In genomic region chr11:123211134-123211879, GRCh38 we compare ENCODE assay signal across 30 cellular contexts. TPM values are rescaled to one million over a fixed set of nuclear protein-coding genes. Genes with fewer than 3 reads are reported as not detected.
DNase-seq lines count a peak whose midpoint lies in the region; ATAC-seq and TF ChIP-seq lines count a peak whose summit lies in the region.
"Had no signal": no experiment of that assay in that cellular context is flagged by ENCODE, and none has a peak within 500 bp of the region (broad histone marks: within the 10 kb centered on the region; RNA-seq: fewer than 3 reads in every experiment).

No MANE protein-coding gene starts in this region.

- H3K4me2 ChIP-seq in mammary epithelial cell (ENCODE audit: insufficient read depth, low read depth, low read length), result no peak overlapping the region
- H3K4me2 ChIP-seq: A549, BLaER1 had no signal

- H3K4me1 Mint-ChIP-seq in MCF 10A (ENCODE audit: insufficient read depth, unreplicated experiment), result peaks cover 11% of the 10 kb centered on the region
- no peaks in the 10 kb centered on the region for H3K4me1 Mint-ChIP-seq in activated CD4-positive, alpha-beta T cell treated with anti-CD3 and anti-CD28 coated beads for 36 hours
- peaks cover 22% of the 10 kb centered on the region for H3K4me1 Mint-ChIP-seq in mesothelial cell of epicardium
- H3K4me1 Mint-ChIP-seq: stimulated activated naive CD8-positive, alpha-beta T cell treated with anti-CD3 and anti-CD28 coated beads, Interleukin-15, amount 100 ng/mL, for 72 hours had no signal

- H3K27me3 ChIP-seq in mammary epithelial cell (ENCODE audit: insufficient read depth, low read length), result no peaks in the 10 kb centered on the region
- H3K27me3 ChIP-seq in muscle layer of duodenum (ENCODE audit: low read depth, low read length), result peaks cover 3% of the 10 kb centered on the region
- H3K27me3 ChIP-seq in BE2C, result no peaks in the 10 kb centered on the region
- H3K27me3 ChIP-seq: ascending aorta, BLaER1, ovary, upper lobe of left lung had no signal

- H3K9ac ChIP-seq in mammary epithelial cell (ENCODE audit: insufficient read depth, low read length), result no peak overlapping the region
- H3K9ac ChIP-seq: BLaER1 had no signal

- H3K36me3 ChIP-seq in mammary epithelial cell (ENCODE audit: insufficient read depth, low read length) (no peaks in the 10 kb centered on the region), muscle layer of duodenum (ENCODE audit: control insufficient read depth in 1 of 2, insufficient read depth in 2 of 2, low read length in 2 of 2) (no peaks in the 10 kb centered on the region), BE2C (no peaks in the 10 kb centered on the region)
- H3K36me3 ChIP-seq: ascending aorta, BLaER1, lower lobe of right lung, ovary, upper lobe of left lung had no signal

- DNase-seq in mammary epithelial cell (no peak), MCF 10A (ENCODE audit: unreplicated experiment) (no peak), epithelial cell of prostate (ENCODE audit: low read depth, low spot score) (no peak), BE2C (no peak), mesothelial cell of epicardium (ENCODE audit: low spot score in 2 of 2, unreplicated experiment in 2 of 2) (no peak), NK-92 (lab: John Stamatoyannopoulos, UW; ENCODE audit: unreplicated experiment) (no peak)
- no peak for DNase-seq in activated CD4-positive, alpha-beta T cell treated with anti-CD3 and anti-CD28 coated beads for 36 hours
- DNase-seq: Caco-2; caudate nucleus; dermis blood vessel endothelial cell; hippocampal formation; islet precursor cell; lower lobe of right lung; NCI-H146; NCI-H2171 treated with DMSO at 0.1 percent for 48 hours; NCI-H524 treated with DMSO at 0.1 percent for 48 hours; ovary; right cardiac atrium; SHP77; stimulated activated naive CD8-positive, alpha-beta T cell treated with anti-CD3 and anti-CD28 coated beads, Interleukin-15, amount 100 ng/mL, for 72 hours; T-helper 1 cell; upper lobe of left lung had no signal

- no peaks in the 10 kb centered on the region for H3K79me2 ChIP-seq in mammary epithelial cell (ENCODE audit: insufficient read depth, low read length)

- H3K4me1 ChIP-seq in mammary epithelial cell (ENCODE audit: insufficient read depth, low read length) (peaks cover 8% of the 10 kb centered on the region), muscle layer of duodenum (ENCODE audit: control insufficient read depth in 1 of 2, insufficient read depth in 2 of 2, low read length in 2 of 2) (peaks cover 5 to 14% of the 10 kb centered on the region in 2 donors), BE2C (peaks cover 11% of the 10 kb centered on the region)
- H3K4me1 ChIP-seq: ascending aorta, BLaER1, lower lobe of right lung, upper lobe of left lung had no signal

- no peak overlapping the region for H3K4me3 ChIP-seq in mammary epithelial cell (replicated peaks in 1 of 3; ENCODE audit: insufficient read depth in 1 of 3, low read depth in 2 of 3, low read length in 3 of 3)
- no peak overlapping the region for H3K4me3 ChIP-seq in muscle layer of duodenum (ENCODE audit: low read depth in 1 of 2, low read length in 2 of 2)
- H3K4me3 ChIP-seq in BE2C (ENCODE audit: low read depth, low read length), result no peak overlapping the region
- H3K4me3 ChIP-seq: A549, ascending aorta, BLaER1, K562, lower lobe of right lung, ovary, upper lobe of left lung had no signal

- dilution Hi-C loops in mammary epithelial cell (cut with HindIII; ENCODE audit: low sequenced_read_pairs), result loop anchor here (5.0 kb wide), 1 partner anchor 34 kb away; no protein-coding TSS in a partner anchor

- TF ChIP-seq CTCF in mammary epithelial cell (conservative IDR thresholded peaks at IDR 0.05 in 1 of 2, IDR thresholded peaks at IDR 0.05 in 1 of 2; ENCODE audit: extremely low read depth in 1 of 2, insufficient read depth in 1 of 2, low read depth in 1 of 2, low read length in 2 of 2) (no peak), MCF 10A (IDR thresholded peaks at IDR 0.05; ENCODE audit: unreplicated experiment) (no peak), BE2C (IDR thresholded peaks at IDR 0.05; ENCODE audit: low read depth, low read length) (no peak), mesothelial cell of epicardium (IDR thresholded peaks at IDR 0.05; ENCODE audit: unreplicated experiment) (no peak)

- no TSS peak for BruUV-seq in mammary epithelial cell (replicated peaks; lab: Mats Ljungman, UMichigan)
- no TSS peak for BruUV-seq in MCF 10A (replicated peaks; lab: Mats Ljungman, UMichigan)

- H3K4me3 Mint-ChIP-seq in MCF 10A (ENCODE audit: unreplicated experiment) (no peak overlapping the region), mesothelial cell of epicardium (no peak overlapping the region)
- H3K4me3 Mint-ChIP-seq in activated CD4-positive, alpha-beta T cell treated with anti-CD3 and anti-CD28 coated beads for 36 hours, result no peak overlapping the region
- H3K4me3 Mint-ChIP-seq: stimulated activated naive CD8-positive, alpha-beta T cell treated with anti-CD3 and anti-CD28 coated beads, Interleukin-15, amount 100 ng/mL, for 72 hours had no signal

- H3K27ac Mint-ChIP-seq in MCF 10A (ENCODE audit: low read depth, unreplicated experiment) (no peak overlapping the region), mesothelial cell of epicardium (no peak overlapping the region)
- no peak overlapping the region for H3K27ac Mint-ChIP-seq in activated CD4-positive, alpha-beta T cell treated with anti-CD3 and anti-CD28 coated beads for 36 hours
- H3K27ac Mint-ChIP-seq: activated naive CD4-positive, alpha-beta T cell treated with anti-CD3 and anti-CD28 coated beads, Interleukin-2, amount 50 U/mL, for 72 hours; stimulated activated naive CD8-positive, alpha-beta T cell treated with anti-CD3 and anti-CD28 coated beads, Interleukin-15, amount 100 ng/mL, for 72 hours had no signal

- H3K9me3 ChIP-seq in mammary epithelial cell (replicated peaks; ENCODE audit: insufficient read depth, low read length) (no peaks in the 10 kb centered on the region), muscle layer of duodenum (ENCODE audit: control insufficient read depth in 1 of 2, low read length in 2 of 2) (no peaks in the 10 kb centered on the region), BE2C (no peaks in the 10 kb centered on the region)
- H3K9me3 ChIP-seq: A549, ascending aorta, BLaER1, Caco-2, lower lobe of right lung, ovary, upper lobe of left lung had no signal

- CTCF ChIA-PET in mammary epithelial cell (lab: Charles Lee; ENCODE audit: low non-redundant PET), result no interaction called here
- CTCF ChIA-PET in MCF 10A (lab: Yijun Ruan, JAX), result interaction anchor here (0.7 to 1.4 kb wide), 3 partner anchors 36 to 104 kb away, joined by 4 read pairs; no protein-coding TSS in a partner anchor
- CTCF ChIA-PET in activated CD4-positive, alpha-beta T cell treated with anti-CD3 and anti-CD28 coated beads for 36 hours (lab: Charles Lee), result interaction anchor here (0.7 to 2.6 kb wide), 2 partner anchors 36 to 87 kb away, joined by 3 to 11 read pairs; no protein-coding TSS in a partner anchor

- POLR2A ChIA-PET in MCF 10A (lab: Yijun Ruan, JAX), result interaction anchor here (0.7 to 0.9 kb wide), 3 partner anchors 8 to 36 kb away, joined by 3 to 5 read pairs (median 3); partner anchors contain the start of gene CLMP
- POLR2A ChIA-PET in activated CD4-positive, alpha-beta T cell treated with anti-CD3 and anti-CD28 coated beads for 36 hours (lab: Charles Lee), result no interaction called here

- no peak for ATAC-seq in activated CD4-positive, alpha-beta T cell treated with anti-CD3 and anti-CD28 coated beads for 36 hours
- ATAC-seq: A549; activated naive CD4-positive, alpha-beta T cell treated with anti-CD3 and anti-CD28 coated beads, Interleukin-2, amount 50 U/mL, for 72 hours; HCT116; K562; lower lobe of right lung; right cardiac atrium; stimulated activated naive CD8-positive, alpha-beta T cell treated with anti-CD3 and anti-CD28 coated beads, Interleukin-15, amount 100 ng/mL, for 72 hours had no signal

- H3K36me3 Mint-ChIP-seq in MCF 10A (ENCODE audit: insufficient read depth, unreplicated experiment) (no peaks in the 10 kb centered on the region), mesothelial cell of epicardium (no peaks in the 10 kb centered on the region)
- H3K36me3 Mint-ChIP-seq in activated CD4-positive, alpha-beta T cell treated with anti-CD3 and anti-CD28 coated beads for 36 hours (ENCODE audit: low read depth), result no peaks in the 10 kb centered on the region
- H3K36me3 Mint-ChIP-seq: activated naive CD4-positive, alpha-beta T cell treated with anti-CD3 and anti-CD28 coated beads, Interleukin-2, amount 50 U/mL, for 72 hours had no signal

- intact Hi-C loops in mammary epithelial cell (cut with micrococcal nuclease), result no loop called here
- intact Hi-C loops in MCF 10A (cut with micrococcal nuclease), result no loop called here
- intact Hi-C loops in activated CD4-positive, alpha-beta T cell treated with anti-CD3 and anti-CD28 coated beads for 36 hours (cut with DNase I, micrococcal nuclease), result no loop called here

- H2AFZ ChIP-seq in mammary epithelial cell (ENCODE audit: low read depth, low read length), result peak overlapping the region; percentile 54

- no peaks in the 10 kb centered on the region for H3K27me3 Mint-ChIP-seq in MCF 10A (ENCODE audit: insufficient read depth, unreplicated experiment)
- peaks cover 15% of the 10 kb centered on the region for H3K27me3 Mint-ChIP-seq in activated CD4-positive, alpha-beta T cell treated with anti-CD3 and anti-CD28 coated beads for 36 hours
- no peaks in the 10 kb centered on the region for H3K27me3 Mint-ChIP-seq in mesothelial cell of epicardium (ENCODE audit: low read depth)

- H4K20me1 ChIP-seq in mammary epithelial cell (ENCODE audit: insufficient read depth, low read length), result no peaks in the 10 kb centered on the region
- H4K20me1 ChIP-seq: BLaER1 had no signal

- H3K9me3 Mint-ChIP-seq in MCF 10A (ENCODE audit: unreplicated experiment), result no peaks in the 10 kb centered on the region
- H3K9me3 Mint-ChIP-seq in activated CD4-positive, alpha-beta T cell treated with anti-CD3 and anti-CD28 coated beads for 36 hours (ENCODE audit: low read depth), result no peaks in the 10 kb centered on the region
- no peaks in the 10 kb centered on the region for H3K9me3 Mint-ChIP-seq in mesothelial cell of epicardium
- H3K9me3 Mint-ChIP-seq: activated naive CD4-positive, alpha-beta T cell treated with anti-CD3 and anti-CD28 coated beads, Interleukin-2, amount 50 U/mL, for 72 hours; stimulated activated naive CD8-positive, alpha-beta T cell treated with anti-CD3 and anti-CD28 coated beads, Interleukin-15, amount 100 ng/mL, for 72 hours had no signal

- H3K27ac ChIP-seq in mammary epithelial cell (ENCODE audit: insufficient read depth, low read depth, low read length) (no peak overlapping the region), epithelial cell of prostate (peak overlapping the region; percentile 49), muscle layer of duodenum (ENCODE audit: low read length) (peak overlapping the region; percentile 52)
- H3K27ac ChIP-seq: A549, ascending aorta, BLaER1, lower lobe of right lung, ovary, upper lobe of left lung had no signal

- 46% methylated on average over 7 of the region's 11 CpGs for WGBS in mammary epithelial cell (ENCODE audit: low coverage, missing lambda C conversion rate)

- in situ Hi-C loops in mammary epithelial cell (cut with MboI; ENCODE audit: low sequenced_read_pairs in 2 of 2), result no loop called here

RNA-seq across cellular contexts. Expression of gene CLMP, which starts 16.3 kb away (rescaled TPM):
- 100 to 1,000 TPM; 110 to 175 TPM for total RNA-seq in mammary epithelial cell
- 95.5 TPM for polyA plus RNA-seq in mammary epithelial cell
- 121 TPM for polyA minus RNA-seq in mammary epithelial cell
- total RNA-seq in MCF 10A (2022), result 86.1 and 91.9 TPM in 2 replicates
- under 1 TPM; 0.05 to 0.09 TPM for total RNA-seq in activated CD4-positive, alpha-beta T cell treated with anti-CD3 and anti-CD28 coated beads for 36 hours
- polyA plus RNA-seq in BE2C (2012; ENCODE audit: insufficient read depth, insufficient read length, low read depth), result 44.4 TPM
- total RNA-seq in mesothelial cell of epicardium, result 16.3 to 18.9 TPM (median 18.0 TPM) in 3 replicates
- total RNA-seq: OCI-LY7 had no signal

Comparison
In these comparisons a context has a peak if more than half of its experiments do, and no peak if none do; other contexts are left out.
1. RNA of gene CLMP, which starts 16.3 kb away (total RNA-seq): 110 to 175 TPM in mammary epithelial cell, 86.1 to 91.9 TPM in MCF 10A and 16.3 to 18.9 TPM in mesothelial cell of epicardium; 0.05 to 0.09 TPM in activated CD4-positive, alpha-beta T cell treated with anti-CD3 and anti-CD28 coated beads for 36 hours; every median in the first group is over 10 times any median in the second.